Comparison of ENCODE assay signal across 8 cellular contexts in the genomic region with DNA sequence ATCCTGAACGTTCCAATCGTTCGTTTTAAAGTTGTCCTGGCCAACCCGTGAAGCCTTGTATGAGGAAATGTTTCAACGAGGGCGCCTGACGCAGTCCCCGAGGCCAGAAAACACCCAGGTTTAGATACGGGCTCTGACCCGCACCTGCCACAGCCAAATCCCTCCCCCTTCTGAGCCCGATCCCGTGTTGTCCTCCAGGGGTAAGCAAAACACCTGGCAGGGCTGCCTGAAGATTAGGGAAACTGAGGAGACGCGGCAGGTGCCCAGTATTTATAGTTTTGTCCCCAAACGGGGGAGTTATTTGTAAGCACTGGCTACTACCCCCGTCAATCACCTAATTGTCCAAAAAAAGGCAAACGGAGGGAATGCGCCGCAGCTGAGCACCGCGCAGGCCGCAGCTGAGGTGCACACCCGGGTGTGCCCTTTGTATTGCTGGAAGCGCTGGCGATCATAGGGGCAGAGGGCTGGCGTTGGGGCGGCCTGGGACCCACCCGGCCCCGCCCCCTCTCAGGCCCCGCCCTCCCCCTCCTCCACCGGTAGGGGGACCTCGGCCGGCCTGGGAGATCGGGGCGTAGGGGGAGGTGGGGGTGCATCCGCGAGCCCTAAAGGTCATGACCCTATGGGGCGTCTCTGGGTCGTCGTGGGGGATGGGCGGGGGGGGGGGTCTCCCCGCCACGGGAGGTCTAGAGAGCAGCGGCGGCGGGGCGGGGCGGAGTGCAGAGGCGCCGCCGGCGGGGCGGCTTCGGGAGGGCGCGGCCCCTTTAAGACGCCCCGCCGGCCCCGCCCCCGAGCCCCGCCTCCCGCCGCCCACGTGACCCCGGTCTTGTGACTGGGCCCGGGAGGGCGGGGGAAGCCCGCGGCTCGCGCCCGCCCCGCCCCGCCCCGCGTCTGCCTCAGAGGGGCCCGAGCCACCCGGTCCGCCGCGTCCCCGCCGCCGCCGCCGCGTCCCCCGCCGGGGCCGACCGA. TPM values are rescaled to one million over a fixed set of nuclear protein-coding genes. Genes with fewer than 3 reads are reported as not detected.
DNase-seq lines count a peak whose midpoint lies in the region; ATAC-seq and TF ChIP-seq lines count a peak whose summit lies in the region.

Gene BRI3 (plus strand): TSS at position 896 of the 966 bp plus-strand sequence. CDS start 110 bp downstream, outside the sequence.

- intact Hi-C loops in dorsolateral prefrontal cortex (cut with DNase I) (loop anchor here in 1 of 2 donors (2.0 kb wide), 1 partner anchor 28 kb away; the partner anchor contains the start of gene TECPR1), lower leg skin (cut with DNase I; ENCODE audit: low total_unique reads) (no loop called here)

- H3K4me3 ChIP-seq in BE2C (ENCODE audit: low read depth, low read length) (peak within 1 kb of the TSS; percentile 75), dorsolateral prefrontal cortex (peak within 1 kb of the TSS; percentile 70 to 99 (median 91)), lower leg skin (ENCODE audit: low read depth, poor library complexity, severe bottlenecking) (peak within 1 kb of the TSS; percentile 77)

- 0 to 1% methylated on average over 20 to 24 of the region's 92 CpGs for WGBS in lower leg skin, 2 donors

- H3K27ac ChIP-seq in dorsolateral prefrontal cortex: peak within 1 kb of the TSS; percentile 79 to 98 (median 92)

- no peaks in the 10 kb centered on the region for H3K9me3 ChIP-seq in BE2C

- H3K27me3 ChIP-seq in BE2C: no peaks in the 10 kb centered on the region
- H3K27me3 ChIP-seq in dorsolateral prefrontal cortex: no peaks in the 10 kb centered on the region

- H3K36me3 ChIP-seq in BE2C: peaks cover 3% of the 10 kb centered on the region; the same call in 1 of the 2 replicates

- TF ChIP-seq CTCF in BE2C (IDR thresholded peaks at IDR 0.05; ENCODE audit: low read depth, low read length) (no peak), dorsolateral prefrontal cortex (IDR thresholded peaks at IDR 0.05 in 54 of 56, conservative IDR thresholded peaks at IDR 0.05 in 2 of 56; ENCODE audit: low read depth in 1 of 56, partially characterized antibody in 56 of 56) (peak in 23 of 56 donors; percentile 13 to 55 (median 33)), lower leg skin (IDR thresholded peaks at IDR 0.05) (no peak)

- H3K4me1 ChIP-seq in BE2C: peaks cover 12% of the 10 kb centered on the region

- ATAC-seq in HG03439 (IDR thresholded peaks at IDR 0.05; ENCODE audit: unreplicated experiment): peak; percentile 78

- peak in 1 of 2 donors; percentile 24 for TF ChIP-seq POLR2A in lower leg skin (IDR thresholded peaks at IDR 0.05)

- peak; percentile 94 for DNase-seq in BE2C
- DNase-seq in GM19238 (ENCODE audit: insufficient read length, low spot score): peak; percentile 98
- DNase-seq in NCI-H748 (lab: John Stamatoyannopoulos, UW; ENCODE audit: unreplicated experiment): peak; percentile 90
- DNase-seq in activated CD4-positive, alpha-beta T cell treated with anti-CD3 and anti-CD28 coated beads, Interleukin-2, amount 50 U/mL, for 48 hours: peak; percentile 87 to 95
- DNase-seq in dorsolateral prefrontal cortex: peak; percentile 72 to 90 (median 84)
- DNase-seq in lower leg skin (ENCODE audit: low spot score in 2 of 2): peak; percentile 88 to 98
- DNase-seq in stimulated activated CD4-positive, alpha-beta T cell treated with anti-CD3 and anti-CD28 coated beads, Interleukin-4, amount 100 ng/mL, for 48 hours (ENCODE audit: low read depth in 2 of 2): peak; percentile 92 to 94

RNA-seq across cellular contexts. Expression of gene BRI3, which starts in this region (rescaled TPM):
- 316 TPM for polyA plus RNA-seq in BE2C (2012; ENCODE audit: insufficient read depth, insufficient read length, low read depth)
- 100 to 1,000 TPM in 11 of 120 experiments, 10 to 100 TPM in 109; 62.3 to 111 (median 85.4) TPM for total RNA-seq in dorsolateral prefrontal cortex
- total RNA-seq in lower leg skin: 10 to 100 TPM; 34.2 to 54.2 (median 46.3) TPM

Comparison
In these comparisons a context has a peak if more than half of its experiments do, and no peak if none do; other contexts are left out.
1. Peak in every context shown above with its lines: DNase-seq, ATAC-seq, H3K4me3 ChIP-seq and H3K27ac ChIP-seq.